10 cellular contexts compared by ENCODE assay signal in the genomic region with DNA sequence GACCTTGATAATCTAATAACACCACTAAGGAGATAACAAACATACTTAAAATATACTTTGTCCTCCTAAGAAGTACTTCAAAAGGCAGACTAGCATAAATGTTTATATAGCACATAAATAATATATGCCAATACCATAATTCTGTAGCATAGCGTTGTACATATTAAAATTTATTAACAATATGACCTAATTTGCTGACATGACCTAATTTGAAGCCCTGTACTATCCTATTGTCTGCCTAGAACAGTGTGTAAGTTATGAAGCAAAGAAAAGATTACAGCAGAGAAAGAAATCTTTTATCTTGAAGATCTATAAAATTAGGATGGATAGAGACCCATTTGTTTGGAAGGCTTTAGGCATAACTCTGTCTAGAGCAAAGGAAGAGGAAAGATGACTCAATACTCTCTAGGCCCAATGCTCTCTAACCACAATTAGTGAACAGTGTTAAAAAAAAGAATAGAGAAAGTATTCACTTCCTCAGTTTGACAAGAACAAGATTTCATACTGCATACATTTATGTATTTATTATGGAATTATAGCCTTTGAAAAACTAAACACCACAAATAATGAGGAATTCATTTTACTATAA.
DNase-seq lines count a peak whose midpoint lies in the region; ATAC-seq and TF ChIP-seq lines count a peak whose summit lies in the region.
"Had no signal": no experiment of that assay in that cellular context is flagged by ENCODE, and none has a peak within 500 bp of the region (broad histone marks: within the 10 kb centered on the region; RNA-seq: fewer than 3 reads in every experiment).

No MANE protein-coding gene starts in this region.

- H3K27ac ChIP-seq in SK-N-MC (peak overlapping the region; percentile 23; the same call in 1 of the 2 replicates), osteoblast (ENCODE audit: low read depth, low read length) (no peak overlapping the region)
- H3K27ac ChIP-seq: psoas muscle had no signal

- H3K4me2 ChIP-seq in osteoblast (ENCODE audit: insufficient read depth, low read length) = no peak overlapping the region

- H3K4me3 ChIP-seq in SK-N-MC (no peak overlapping the region), osteoblast (ENCODE audit: insufficient read depth, low read length) (no peak overlapping the region)
- H3K4me3 ChIP-seq: psoas muscle had no signal

- DNase-seq in SK-N-MC (ENCODE audit: low read depth, low spot score) = no peak
- DNase-seq in osteoblast (ENCODE audit: insufficient read length, low spot score, missing footprints) = peak; percentile 79
- DNase-seq in putamen (ENCODE audit: low spot score) = no peak
- DNase-seq in NCI-H2171 (lab: John Stamatoyannopoulos, UW) = no peak
- DNase-seq: NCI-H1105, psoas muscle, SHP77 had no signal

- H3K4me1 ChIP-seq in osteoblast (ENCODE audit: insufficient read depth, low read length) = no peaks in the 10 kb centered on the region
- H3K4me1 ChIP-seq: psoas muscle had no signal

- H3K9me3 ChIP-seq in SK-N-MC (ENCODE audit: low read depth, low read length) (no peaks in the 10 kb centered on the region), osteoblast (ENCODE audit: low read depth, low read length) (no peaks in the 10 kb centered on the region)
- H3K9me3 ChIP-seq: psoas muscle had no signal

- no peak overlapping the region for H2AFZ ChIP-seq in osteoblast (ENCODE audit: low read length)

- H4K20me1 ChIP-seq in osteoblast (ENCODE audit: insufficient read depth, low read length) = no peaks in the 10 kb centered on the region

- ATAC-seq in GM18907 (IDR thresholded peaks at IDR 0.05; ENCODE audit: unreplicated experiment) = peak; percentile 65
- peak; percentile 79 for ATAC-seq in HG03095 (IDR thresholded peaks at IDR 0.05; ENCODE audit: unreplicated experiment)
- no peak for ATAC-seq in GM18861 (IDR thresholded peaks at IDR 0.05; ENCODE audit: unreplicated experiment)
- ATAC-seq: psoas muscle had no signal

- H3K27me3 ChIP-seq in osteoblast (ENCODE audit: insufficient read depth, low read length) = no peaks in the 10 kb centered on the region

- no peak overlapping the region for H3K9ac ChIP-seq in SK-N-MC (ENCODE audit: insufficient read length)

- H3K36me3 ChIP-seq in SK-N-MC (ENCODE audit: insufficient read depth, low read length) = no peaks in the 10 kb centered on the region
- H3K36me3 ChIP-seq in osteoblast (ENCODE audit: insufficient read depth, low read length) = no peaks in the 10 kb centered on the region

- H3K79me2 ChIP-seq in osteoblast (ENCODE audit: insufficient read depth, low read length) = no peaks in the 10 kb centered on the region

- no peak for TF ChIP-seq CTCF in osteoblast (IDR thresholded peaks at IDR 0.05; ENCODE audit: extremely low read depth, low read depth, low read length)
